In genomic region chr2:20483496-20483895, GRCh38 we compare ENCODE assay signal across 11 cellular contexts. TPM values are rescaled to one million over a fixed set of nuclear protein-coding genes. Genes with fewer than 3 reads are reported as not detected.
A peak's percentile ranks its signal among the peaks of the same experiment; 100 is the strongest.
DNase-seq lines count a peak whose midpoint lies in the region; ATAC-seq, FAIRE-seq and TF ChIP-seq lines count a peak whose summit lies in the region.
"Had no signal": no experiment of that assay in that cellular context is flagged by ENCODE, and none has a peak within 500 bp of the region (broad histone marks: within the 10 kb centered on the region; RNA-seq: fewer than 3 reads in every experiment).

No MANE protein-coding gene starts in this region.

- no peak overlapping the region for H3K4me3 ChIP-seq in KMS-11 (IDR thresholded peaks at IDR 0.05; ENCODE audit: insufficient read depth, low read depth, low read length)
- H3K4me3 ChIP-seq in coronary artery, result no peak overlapping the region

- FAIRE-seq in urothelium cell line (lab: Jason Lieb, UNC), result no peak

- DNase-seq in coronary artery (ENCODE audit: low spot score), result peak; percentile 84
- peak; percentile 1 for DNase-seq in iPS-NIHi7 (ENCODE audit: extremely low spot score)
- no peak for DNase-seq in sciatic nerve (ENCODE audit: low spot score)
- DNase-seq in urothelium cell line (ENCODE audit: low spot score), result no peak
- no peak for DNase-seq in SHP77 (lab: John Stamatoyannopoulos, UW)
- DNase-seq in superior temporal gyrus (ENCODE audit: extremely low spot score), result no peak
- DNase-seq: naive B cell; stimulated activated CD4-positive, alpha-beta T cell treated with anti-CD3 and anti-CD28 coated beads, Interleukin-12 subunit alpha, Interleukin-12 subunit beta, amount 100 ng/mL, for 4 hours had no signal

- no peaks in the 10 kb centered on the region for H3K36me3 ChIP-seq in KMS-11 (ENCODE audit: insufficient read depth)

- intact Hi-C loops in sciatic nerve (cut with DNase I), result no loop called here

- peak overlapping the region; percentile 2; the same call in 1 of the 2 replicates for H3K9ac ChIP-seq in KMS-11

- peaks cover 21% of the 10 kb centered on the region for H3K4me1 ChIP-seq in KMS-11 (ENCODE audit: low read depth, poor library complexity, severe bottlenecking)

- H3K79me2 ChIP-seq in KMS-11 (ENCODE audit: insufficient read depth, low read depth), result no peaks in the 10 kb centered on the region

- ATAC-seq in sciatic nerve, result peak; percentile 86
- no peak for ATAC-seq in GM19351 (IDR thresholded peaks at IDR 0.05; ENCODE audit: unreplicated experiment)

- H2AFZ ChIP-seq in KMS-11 (ENCODE audit: low read depth), result peak overlapping the region; percentile 42; the same call in 1 of the 2 replicates

- peak overlapping the region; percentile 52 for H3K4me2 ChIP-seq in KMS-11

- H3K27ac ChIP-seq in KMS-11, result peak overlapping the region; percentile 21; the same call in 1 of the 2 replicates
- peak overlapping the region; percentile 19 to 79 for H3K27ac ChIP-seq in coronary artery
- H3K27ac ChIP-seq: HL-60 had no signal

- no peak for TF ChIP-seq CTCF in KMS-11 (conservative IDR thresholded peaks at IDR 0.05; ENCODE audit: low read depth, low read length)
- TF ChIP-seq CTCF in coronary artery (IDR thresholded peaks at IDR 0.05), result no peak

- H3K27me3 ChIP-seq in KMS-11 (ENCODE audit: insufficient read depth, low read depth), result no peaks in the 10 kb centered on the region

- no peaks in the 10 kb centered on the region for H4K20me1 ChIP-seq in KMS-11 (ENCODE audit: insufficient read depth)

RNA-seq across cellular contexts. Expression of gene RHOB, which starts 36.6 kb away (rescaled TPM):
- total RNA-seq in sciatic nerve, result 236 TPM

Comparison
In these comparisons a context has a peak if more than half of its experiments do, and no peak if none do; other contexts are left out.
1. DNase-seq: peak in coronary artery (single experiment) and iPS-NIHi7 (single experiment); none in sciatic nerve (single experiment), urothelium cell line (single experiment), SHP77 (0 of 2) and superior temporal gyrus (single experiment).